1 cellular context compared by ENCODE assay signal in the genomic region with DNA sequence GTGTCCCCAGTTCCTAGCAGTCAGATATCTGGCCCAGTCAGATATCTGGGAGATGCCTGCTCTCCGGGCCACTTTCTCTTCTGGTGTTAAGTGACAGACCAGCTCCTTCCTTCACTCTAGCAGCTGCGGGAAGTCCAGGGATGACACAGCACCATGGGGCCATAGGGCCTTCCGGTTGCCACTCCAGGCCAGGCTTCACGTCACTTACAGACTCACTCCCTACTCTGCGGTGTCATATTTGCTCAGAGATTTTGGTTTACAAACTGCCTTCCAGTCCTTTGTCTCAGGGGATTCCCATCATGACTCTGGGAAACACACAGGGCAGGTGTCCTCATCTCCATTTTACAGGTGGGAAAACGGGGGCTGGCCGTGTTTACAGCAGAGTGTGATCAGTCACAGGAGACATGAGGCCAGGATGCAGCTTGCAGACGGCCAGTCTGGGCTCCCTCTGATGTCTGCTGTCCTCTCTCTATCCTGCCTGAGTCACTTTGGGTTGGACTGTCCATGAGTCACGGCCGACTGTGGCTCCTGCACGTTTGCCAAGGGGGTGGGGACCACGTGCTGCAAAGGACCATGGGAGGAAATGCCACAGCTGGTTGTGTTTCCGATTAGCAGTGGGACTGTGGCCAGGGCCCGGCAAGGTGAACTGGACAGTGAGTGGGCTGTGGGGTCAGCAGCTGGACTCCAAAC.
TF ChIP-seq lines count a peak whose summit lies in the region.

No MANE protein-coding gene starts in this region.

TF ChIP-seq in HepG2, 621 proteins besides CTCF, POLR2A, EP300 and RAD21 (continued from another document and continues in another):
- TF ChIP-seq USF2 (IDR thresholded peaks at IDR 0.05; ENCODE audit: low read depth, low read length) (peak; percentile 83), USF2 (CRISPR knock-in tag; IDR thresholded peaks at IDR 0.05; ENCODE audit: borderline replicate concordance) (peak; percentile 80; the same call in 1 of the 2 replicates), MAFK (conservative IDR thresholded peaks at IDR 0.05 in 1 of 2, IDR thresholded peaks at IDR 0.05 in 1 of 2; ENCODE audit: low read length in 2 of 2) (no peak; a peak in 2 of 4 replicates), IRX3 (CRISPR knock-in tag; IDR thresholded peaks at IDR 0.05; ENCODE audit: borderline replicate concordance, low read depth) (no peak), POLR2G (IDR thresholded peaks at IDR 0.05; ENCODE audit: low read depth, low read length) (peak; percentile 89), ZNF678 (CRISPR knock-in tag; IDR thresholded peaks at IDR 0.05) (0 out of 2 replicates have a peak, but pooled peaks have one; percentile 33), SMARCC2 (IDR thresholded peaks at IDR 0.05) (no peak), ZNF335 (CRISPR knock-in tag; IDR thresholded peaks at IDR 0.05) (no peak), ZNF776 (CRISPR knock-in tag; IDR thresholded peaks at IDR 0.05) (no peak), ARNT (IDR thresholded peaks at IDR 0.05) (no peak), HIC2 (CRISPR knock-in tag; IDR thresholded peaks at IDR 0.05; ENCODE audit: low read depth) (peak; percentile 55; the same call in 1 of the 2 replicates), FOXP1 (IDR thresholded peaks at IDR 0.05) (no peak), FOXP1 (CRISPR knock-in tag; IDR thresholded peaks at IDR 0.05) (peak; percentile 64), FOXO1 (CRISPR knock-in tag; IDR thresholded peaks at IDR 0.05) (peak; percentile 84), ZNF232 (CRISPR knock-in tag; IDR thresholded peaks at IDR 0.05; ENCODE audit: borderline replicate concordance) (peak; percentile 77; the same call in 1 of the 2 replicates), EEA1 (CRISPR knock-in tag; IDR thresholded peaks at IDR 0.05; ENCODE audit: borderline replicate concordance) (peak; percentile 86; the same call in 1 of the 2 replicates), NPAS2 (CRISPR knock-in tag; IDR thresholded peaks at IDR 0.05; ENCODE audit: borderline replicate concordance) (no peak), ZNF614 (CRISPR knock-in tag; IDR thresholded peaks at IDR 0.05; ENCODE audit: borderline replicate concordance) (peak; percentile 69; the same call in 1 of the 2 replicates), CENPT (CRISPR knock-in tag; IDR thresholded peaks at IDR 0.05; ENCODE audit: low read depth) (no peak), ZNF350 (CRISPR knock-in tag; IDR thresholded peaks at IDR 0.05; ENCODE audit: borderline replicate concordance, low read depth) (peak; percentile 73; the same call in 1 of the 2 replicates), HMG20A (CRISPR knock-in tag; IDR thresholded peaks at IDR 0.05; ENCODE audit: borderline replicate concordance) (no peak; the same call in 1 of the 2 replicates), ZNF747 (CRISPR knock-in tag; IDR thresholded peaks at IDR 0.05; ENCODE audit: borderline replicate concordance) (0 out of 2 replicates have a peak, but pooled peaks have one; percentile 31), XBP1 (CRISPR knock-in tag; IDR thresholded peaks at IDR 0.05) (no peak), SSRP1 (CRISPR knock-in tag; IDR thresholded peaks at IDR 0.05) (no peak), SP4 (CRISPR knock-in tag; IDR thresholded peaks at IDR 0.05) (peak; percentile 59; the same call in 1 of the 2 replicates), ZBTB7B (CRISPR knock-in tag; IDR thresholded peaks at IDR 0.05) (peak; percentile 44; the same call in 1 of the 2 replicates), HNRNPUL1 (IDR thresholded peaks at IDR 0.05; ENCODE audit: low read depth, low read length) (no peak), RXRB (CRISPR knock-in tag; IDR thresholded peaks at IDR 0.05; ENCODE audit: borderline replicate concordance) (peak; percentile 68), ZNF235 (CRISPR knock-in tag; IDR thresholded peaks at IDR 0.05; ENCODE audit: borderline replicate concordance) (no peak), TEAD2 (CRISPR knock-in tag; IDR thresholded peaks at IDR 0.05) (no peak), ZNF496 (CRISPR knock-in tag; IDR thresholded peaks at IDR 0.05; ENCODE audit: insufficient replicate concordance) (no peak), ZNF83 (CRISPR knock-in tag; IDR thresholded peaks at IDR 0.05; ENCODE audit: borderline replicate concordance) (no peak), FOSL1 (CRISPR knock-in tag; IDR thresholded peaks at IDR 0.05; ENCODE audit: borderline replicate concordance) (peak; percentile 78; the same call in 1 of the 2 replicates), ETV6 (CRISPR knock-in tag; conservative IDR thresholded peaks at IDR 0.05) (no peak; the same call in 1 of the 2 replicates), ZNF777 (CRISPR knock-in tag; IDR thresholded peaks at IDR 0.05) (no peak), ZNF382 (CRISPR knock-in tag; IDR thresholded peaks at IDR 0.05; ENCODE audit: borderline replicate concordance) (no peak), ZFP36L2 (CRISPR knock-in tag; IDR thresholded peaks at IDR 0.05) (no peak), CAMTA2 (CRISPR knock-in tag; IDR thresholded peaks at IDR 0.05; ENCODE audit: borderline replicate concordance) (no peak), JUNB (CRISPR knock-in tag; IDR thresholded peaks at IDR 0.05; ENCODE audit: borderline replicate concordance) (peak; percentile 67; the same call in 1 of the 2 replicates), MAZ (IDR thresholded peaks at IDR 0.05; ENCODE audit: borderline replicate concordance, low read depth, low read length) (no peak), MAZ (CRISPR knock-in tag; IDR thresholded peaks at IDR 0.05; ENCODE audit: low read depth) (no peak)
- TF ChIP-seq, protein P1, sequence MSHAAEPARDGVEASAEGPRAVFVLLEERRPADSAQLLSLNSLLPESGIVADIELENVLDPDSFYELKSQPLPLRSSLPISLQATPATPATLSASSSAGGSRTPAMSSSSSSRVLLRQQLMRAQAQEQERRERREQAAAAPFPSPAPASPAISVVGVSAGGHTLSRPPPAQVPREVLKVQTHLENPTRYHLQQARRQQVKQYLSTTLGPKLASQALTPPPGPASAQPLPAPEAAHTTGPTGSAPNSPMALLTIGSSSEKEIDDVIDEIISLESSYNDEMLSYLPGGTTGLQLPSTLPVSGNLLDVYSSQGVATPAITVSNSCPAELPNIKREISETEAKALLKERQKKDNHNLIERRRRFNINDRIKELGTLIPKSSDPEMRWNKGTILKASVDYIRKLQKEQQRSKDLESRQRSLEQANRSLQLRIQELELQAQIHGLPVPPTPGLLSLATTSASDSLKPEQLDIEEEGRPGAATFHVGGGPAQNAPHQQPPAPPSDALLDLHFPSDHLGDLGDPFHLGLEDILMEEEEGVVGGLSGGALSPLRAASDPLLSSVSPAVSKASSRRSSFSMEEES (CRISPR knock-in tag; IDR thresholded peaks at IDR 0.05), result peak; percentile 77
- TF ChIP-seq, protein P2, sequence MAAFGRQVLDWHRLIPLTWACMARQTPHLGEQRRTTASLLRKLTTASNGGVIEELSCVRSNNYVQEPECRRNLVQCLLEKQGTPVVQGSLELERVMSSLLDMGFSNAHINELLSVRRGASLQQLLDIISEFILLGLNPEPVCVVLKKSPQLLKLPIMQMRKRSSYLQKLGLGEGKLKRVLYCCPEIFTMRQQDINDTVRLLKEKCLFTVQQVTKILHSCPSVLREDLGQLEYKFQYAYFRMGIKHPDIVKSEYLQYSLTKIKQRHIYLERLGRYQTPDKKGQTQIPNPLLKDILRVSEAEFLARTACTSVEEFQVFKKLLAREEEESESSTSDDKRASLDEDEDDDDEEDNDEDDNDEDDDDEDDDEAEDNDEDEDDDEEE (CRISPR knock-in tag; IDR thresholded peaks at IDR 0.05), result no peak
- TF ChIP-seq, protein P3, sequence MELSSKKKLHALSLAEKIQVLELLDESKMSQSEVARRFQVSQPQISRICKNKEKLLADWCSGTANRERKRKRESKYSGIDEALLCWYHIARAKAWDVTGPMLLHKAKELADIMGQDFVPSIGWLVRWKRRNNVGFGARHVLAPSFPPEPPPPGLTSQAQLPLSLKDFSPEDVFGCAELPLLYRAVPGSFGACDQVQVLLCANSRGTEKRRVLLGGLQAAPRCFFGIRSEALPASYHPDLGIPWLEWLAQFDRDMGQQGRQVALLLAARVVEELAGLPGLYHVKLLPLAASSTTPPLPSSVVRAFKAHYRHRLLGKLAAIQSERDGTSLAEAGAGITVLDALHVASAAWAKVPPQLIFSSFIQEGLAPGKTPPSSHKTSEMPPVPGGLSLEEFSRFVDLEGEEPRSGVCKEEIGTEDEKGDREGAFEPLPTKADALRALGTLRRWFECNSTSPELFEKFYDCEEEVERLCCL (CRISPR knock-in tag; IDR thresholded peaks at IDR 0.05; ENCODE audit: borderline replicate concordance), result no peak; the same call in 1 of the 2 replicates
- TF ChIP-seq, protein P4, sequence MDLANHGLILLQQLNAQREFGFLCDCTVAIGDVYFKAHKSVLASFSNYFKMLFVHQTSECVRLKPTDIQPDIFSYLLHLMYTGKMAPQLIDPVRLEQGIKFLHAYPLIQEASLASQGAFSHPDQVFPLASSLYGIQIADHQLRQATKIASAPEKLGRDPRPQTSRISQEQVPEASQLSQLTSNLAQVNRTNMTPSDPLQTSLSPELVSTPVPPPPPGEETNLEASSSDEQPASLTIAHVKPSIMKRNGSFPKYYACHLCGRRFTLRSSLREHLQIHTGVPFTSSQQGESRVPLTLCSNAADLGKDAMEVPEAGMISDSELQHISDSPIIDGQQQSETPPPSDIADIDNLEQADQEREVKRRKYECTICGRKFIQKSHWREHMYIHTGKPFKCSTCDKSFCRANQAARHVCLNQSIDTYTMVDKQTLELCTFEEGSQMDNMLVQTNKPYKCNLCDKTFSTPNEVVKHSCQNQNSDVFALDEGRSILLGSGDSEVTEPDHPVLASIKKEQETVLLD (CRISPR knock-in tag; IDR thresholded peaks at IDR 0.05; ENCODE audit: low read depth), result peak; percentile 66
- TF ChIP-seq, protein P5, sequence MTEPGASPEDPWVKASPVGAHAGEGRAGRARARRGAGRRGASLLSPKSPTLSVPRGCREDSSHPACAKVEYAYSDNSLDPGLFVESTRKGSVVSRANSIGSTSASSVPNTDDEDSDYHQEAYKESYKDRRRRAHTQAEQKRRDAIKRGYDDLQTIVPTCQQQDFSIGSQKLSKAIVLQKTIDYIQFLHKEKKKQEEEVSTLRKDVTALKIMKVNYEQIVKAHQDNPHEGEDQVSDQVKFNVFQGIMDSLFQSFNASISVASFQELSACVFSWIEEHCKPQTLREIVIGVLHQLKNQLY (CRISPR knock-in tag; IDR thresholded peaks at IDR 0.05), result peak; percentile 87
- TF ChIP-seq, protein P6, sequence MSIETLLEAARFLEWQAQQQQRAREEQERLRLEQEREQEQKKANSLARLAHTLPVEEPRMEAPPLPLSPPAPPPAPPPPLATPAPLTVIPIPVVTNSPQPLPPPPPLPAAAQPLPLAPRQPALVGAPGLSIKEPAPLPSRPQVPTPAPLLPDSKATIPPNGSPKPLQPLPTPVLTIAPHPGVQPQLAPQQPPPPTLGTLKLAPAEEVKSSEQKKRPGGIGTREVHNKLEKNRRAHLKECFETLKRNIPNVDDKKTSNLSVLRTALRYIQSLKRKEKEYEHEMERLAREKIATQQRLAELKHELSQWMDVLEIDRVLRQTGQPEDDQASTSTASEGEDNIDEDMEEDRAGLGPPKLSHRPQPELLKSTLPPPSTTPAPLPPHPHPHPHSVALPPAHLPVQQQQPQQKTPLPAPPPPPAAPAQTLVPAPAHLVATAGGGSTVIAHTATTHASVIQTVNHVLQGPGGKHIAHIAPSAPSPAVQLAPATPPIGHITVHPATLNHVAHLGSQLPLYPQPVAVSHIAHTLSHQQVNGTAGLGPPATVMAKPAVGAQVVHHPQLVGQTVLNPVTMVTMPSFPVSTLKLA (IDR thresholded peaks at IDR 0.05), result peak; percentile 93
- TF ChIP-seq, protein P7, sequence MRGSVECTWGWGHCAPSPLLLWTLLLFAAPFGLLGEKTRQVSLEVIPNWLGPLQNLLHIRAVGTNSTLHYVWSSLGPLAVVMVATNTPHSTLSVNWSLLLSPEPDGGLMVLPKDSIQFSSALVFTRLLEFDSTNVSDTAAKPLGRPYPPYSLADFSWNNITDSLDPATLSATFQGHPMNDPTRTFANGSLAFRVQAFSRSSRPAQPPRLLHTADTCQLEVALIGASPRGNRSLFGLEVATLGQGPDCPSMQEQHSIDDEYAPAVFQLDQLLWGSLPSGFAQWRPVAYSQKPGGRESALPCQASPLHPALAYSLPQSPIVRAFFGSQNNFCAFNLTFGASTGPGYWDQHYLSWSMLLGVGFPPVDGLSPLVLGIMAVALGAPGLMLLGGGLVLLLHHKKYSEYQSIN (CRISPR knock-in tag; IDR thresholded peaks at IDR 0.05; ENCODE audit: borderline replicate concordance), result no peak
